Comparison of ENCODE assay signal across 8 cellular contexts in genomic region chrX:154411322-154411980, GRCh38. TPM values are rescaled to one million over a fixed set of nuclear protein-coding genes. Genes with fewer than 3 reads are reported as not detected.
A peak's percentile ranks its signal among the peaks of the same experiment; 100 is the strongest.
DNase-seq lines count a peak whose midpoint lies in the region; ATAC-seq and TF ChIP-seq lines count a peak whose summit lies in the region.

Gene TAFAZZIN (plus strand): TSS chrX:154411539. CDS start chrX:154411844, 305 bp downstream.

- no peaks in the 10 kb centered on the region for H3K27me3 ChIP-seq in smooth muscle cell (ENCODE audit: low read depth)

- H3K4me1 ChIP-seq in HEK293 (ENCODE audit: control insufficient read depth, insufficient read depth, low read length), result no peaks in the 10 kb centered on the region; the same call in 1 of the 2 replicates
- no peaks in the 10 kb centered on the region for H3K4me1 ChIP-seq in smooth muscle cell (ENCODE audit: low read depth)

- H2AFZ ChIP-seq in smooth muscle cell (ENCODE audit: low read depth), result peak within 1 kb of the TSS; percentile 66

- no peak within 1 kb of the TSS for H3K9ac ChIP-seq in smooth muscle cell (ENCODE audit: low read depth)

- H3F3A ChIP-seq in smooth muscle cell (ENCODE audit: low read depth), result no peaks in the 10 kb centered on the region

- DNase-seq in G401 (ENCODE audit: low spot score) (peak; percentile 61), NCI-H187 (lab: John Stamatoyannopoulos, UW) (peak; percentile 52 to 85), cardiac fibroblast (ENCODE audit: low read depth in 2 of 2) (peak; percentile 60 to 67), immature natural killer cell (peak; percentile 74 to 75 (median 74)), smooth muscle cell (lab: John Stamatoyannopoulos, UW; ENCODE audit: unreplicated experiment) (no peak)

- no peaks in the 10 kb centered on the region for H3K36me3 Mint-ChIP-seq in immature natural killer cell

- peaks cover 11% of the 10 kb centered on the region for H3K79me2 ChIP-seq in smooth muscle cell (ENCODE audit: low read depth)

- H3K27ac Mint-ChIP-seq in immature natural killer cell, result peak within 1 kb of the TSS; percentile 84 to 95 (median 90)

- no peak for ATAC-seq in HG03139 (IDR thresholded peaks at IDR 0.05; ENCODE audit: unreplicated experiment)

- peaks cover 26% of the 10 kb centered on the region in 2 donors for H3K4me1 Mint-ChIP-seq in immature natural killer cell

- H3K36me3 ChIP-seq in HEK293 (ENCODE audit: control insufficient read depth in 2 of 2, insufficient read depth in 1 of 2, low read length in 2 of 2) (peaks cover 5 to 16% of the 10 kb centered on the region in 2 experiments; a peak in 2 of 3 replicates), smooth muscle cell (ENCODE audit: low read depth) (no peaks in the 10 kb centered on the region)

- H3K27me3 Mint-ChIP-seq in immature natural killer cell (ENCODE audit: low read depth in 3 of 3), result peaks cover 4 to 11% (median 7%) of the 10 kb centered on the region in 3 donors

- no peaks in the 10 kb centered on the region for H3K9me3 ChIP-seq in HEK293 (ENCODE audit: control insufficient read depth, insufficient read depth, low read depth, low read length)
- H3K9me3 ChIP-seq in smooth muscle cell (replicated peaks; ENCODE audit: low read depth), result no peaks in the 10 kb centered on the region

- CTCF ChIA-PET in HEK293 (lab: Yijun Ruan, JAX), result interaction anchor here (1.0 to 1.5 kb wide), 3 partner anchors 12 to 124 kb away, joined by 4 to 5 read pairs (median 4); partner anchors contain the start of gene RPL10

- in situ Hi-C loops in G401 (cut with HindIII; ENCODE audit: low sequenced_read_pairs), result no loop called here

- POLR2A ChIA-PET in HEK293 (lab: Yijun Ruan, JAX), result interaction anchor here (0.6 to 4.0 kb wide), 11 partner anchors 11 to 136 kb away, joined by 3 to 57 read pairs (median 9); partner anchors contain the start of genes ATP6AP1, FAM50A, IKBKG and RPL10

- WGBS in smooth muscle cell (ENCODE audit: low lambda C conversion rate), result 38% methylated on average over 54 of the region's 72 CpGs

- no peaks in the 10 kb centered on the region for H3K9me3 Mint-ChIP-seq in immature natural killer cell

- H3K4me3 ChIP-seq in HEK293 (ENCODE audit: low read depth, low read length) (peak within 1 kb of the TSS; percentile 57), WI38 (ENCODE audit: low read depth, low read length) (peak within 1 kb of the TSS; percentile 65), cardiac fibroblast (replicated peaks in 1 of 2; ENCODE audit: low read depth in 2 of 2, low read length in 2 of 2) (peak within 1 kb of the TSS; percentile 50 to 68), smooth muscle cell (peak within 1 kb of the TSS; percentile 62)

- TF ChIP-seq CTCF in HEK293 (tag by site-specific recombination; IDR thresholded peaks at IDR 0.05) (no peak; the same call in 1 of the 2 replicates), WI38 (IDR thresholded peaks at IDR 0.05; ENCODE audit: low read depth, low read length) (no peak), cardiac fibroblast (IDR thresholded peaks at IDR 0.05; ENCODE audit: low read depth, low read length) (no peak), smooth muscle cell (IDR thresholded peaks at IDR 0.05; ENCODE audit: borderline replicate concordance, insufficient read depth, poor library complexity, severe bottlenecking) (no peak)

- H3K27ac ChIP-seq in HEK293 (ENCODE audit: extremely low read depth, low read depth, low read length), result peak within 1 kb of the TSS; percentile 92
- peak within 1 kb of the TSS; percentile 77 for H3K27ac ChIP-seq in smooth muscle cell (ENCODE audit: low read depth)

- peak within 1 kb of the TSS; percentile 85 for H3K4me2 ChIP-seq in smooth muscle cell

- H4K20me1 ChIP-seq in smooth muscle cell (ENCODE audit: low read depth), result no peaks in the 10 kb centered on the region

- H3K4me3 Mint-ChIP-seq in immature natural killer cell, result peak within 1 kb of the TSS; percentile 78 to 90 (median 90)

TF ChIP-seq in HEK293, 187 proteins besides CTCF, POLR2A, EP300 and RAD21 (continues in another document):
- TF ChIP-seq GLIS2 (tag by site-specific recombination; IDR thresholded peaks at IDR 0.05), result peak; percentile 30
- no peak for TF ChIP-seq ZNF626 (tag by site-specific recombination; IDR thresholded peaks at IDR 0.05)
- TF ChIP-seq ZNF561 (tag by site-specific recombination; IDR thresholded peaks at IDR 0.05; ENCODE audit: borderline replicate concordance), result 0 out of 2 replicates have a peak, but pooled peaks have one; percentile 82
- peak; percentile 41; the same call in 1 of the 2 replicates for TF ChIP-seq ZNF335 (tag by site-specific recombination; conservative IDR thresholded peaks at IDR 0.05)
- peak; percentile 48 for TF ChIP-seq ZXDB (tag by site-specific recombination; IDR thresholded peaks at IDR 0.05)
- TF ChIP-seq ZNF112 (tag by site-specific recombination; IDR thresholded peaks at IDR 0.05), result no peak
- peak; percentile 50; the same call in 1 of the 2 replicates for TF ChIP-seq ZBTB20 (tag by site-specific recombination; IDR thresholded peaks at IDR 0.05)
- TF ChIP-seq ZNF654 (tag by site-specific recombination; IDR thresholded peaks at IDR 0.05; ENCODE audit: low read depth), result no peak
- TF ChIP-seq ZNF580 (tag by site-specific recombination; IDR thresholded peaks at IDR 0.05), result 0 out of 2 replicates have a peak, but pooled peaks have one; percentile 12
- no peak for TF ChIP-seq ZNF510 (tag by site-specific recombination; IDR thresholded peaks at IDR 0.05; ENCODE audit: insufficient replicate concordance)
- TF ChIP-seq MZF1 (tag by site-specific recombination; IDR thresholded peaks at IDR 0.05; ENCODE audit: borderline replicate concordance), result no peak
- peak; percentile 66 for TF ChIP-seq ZNF629 (tag by site-specific recombination; IDR thresholded peaks at IDR 0.05)
- TF ChIP-seq SCRT1 (tag by site-specific recombination; IDR thresholded peaks at IDR 0.05; ENCODE audit: borderline replicate concordance), result no peak
- TF ChIP-seq ZNF596 (tag by site-specific recombination; IDR thresholded peaks at IDR 0.05), result no peak
- no peak for TF ChIP-seq ZNF24 (tag by site-specific recombination; IDR thresholded peaks at IDR 0.05)
- peak; percentile 36; the same call in 1 of the 2 replicates for TF ChIP-seq KLF10 (tag by site-specific recombination; IDR thresholded peaks at IDR 0.05)
- peak; percentile 72; the same call in 1 of the 2 replicates for TF ChIP-seq GLIS1 (tag by site-specific recombination; IDR thresholded peaks at IDR 0.05)
- peak; percentile 40; the same call in 1 of the 2 replicates for TF ChIP-seq ZBTB11 (tag by site-specific recombination; conservative IDR thresholded peaks at IDR 0.05; ENCODE audit: low read depth)
- peak; percentile 57 for TF ChIP-seq PATZ1 (tag by site-specific recombination; IDR thresholded peaks at IDR 0.05)
- TF ChIP-seq ZBTB1 (tag by site-specific recombination; IDR thresholded peaks at IDR 0.05), result no peak
- peak; percentile 28; the same call in 1 of the 2 replicates for TF ChIP-seq ZIC2 (tag by site-specific recombination; IDR thresholded peaks at IDR 0.05)
- peak; percentile 79; the same call in 1 of the 2 replicates for TF ChIP-seq KLF8 (tag by site-specific recombination; IDR thresholded peaks at IDR 0.05)
- peak; percentile 52; the same call in 1 of the 2 replicates for TF ChIP-seq KLF16 (tag by site-specific recombination; IDR thresholded peaks at IDR 0.05)

RNA-seq across cellular contexts. Expression of gene TAFAZZIN, which starts in this region (rescaled TPM):
- total RNA-seq in G401 (2014; rRNA removed; shearing (Covaris generic)), result 16.9 and 39.4 TPM in 2 replicates
- polyA plus RNA-seq in immature natural killer cell, result 10 to 100 TPM; 24.9 to 39.2 (median 32.4) TPM
- total RNA-seq in smooth muscle cell, result 28.3 and 203 TPM in 2 replicates
- 30.2 and 32.4 TPM in 2 replicates for polyA plus RNA-seq in smooth muscle cell
